ENCODE assay signal across 21 cellular contexts in genomic region chr11:8387693-8388092, GRCh38.
"Had no signal": no experiment of that assay in that cellular context is flagged by ENCODE, and none has a peak within 500 bp of the region (broad histone marks: within the 10 kb centered on the region; RNA-seq: fewer than 3 reads in every experiment).

No MANE protein-coding gene starts in this region.

- H3K27me3 ChIP-seq: MG63, SJSA1 had no signal

- H3K9me3 ChIP-seq: MG63, SJSA1 had no signal

- DNase-seq: IMR-90, Karpas-422, KG1, MG63, NCI-H1092 treated with DMSO at 0.1 percent for 48 hours, NCI-H1436, NCI-H187, NCI-H2029, NCI-H2081 treated with DMSO at 0.1 percent for 48 hours, NCI-H2171, NCI-H226, NCI-H446, NCI-H510A, NCI-H524 treated with DMSO at 0.1 percent for 48 hours, NCI-H69, NCI-H774, Right ventricle myocardium superior, RPMI8226, SIG-M5 had no signal

- H3K36me3 ChIP-seq: MG63, SJSA1 had no signal

- H3K4me1 ChIP-seq: SJSA1 had no signal

- H3K27ac ChIP-seq: SJSA1, SK-N-MC had no signal

- H3K4me3 ChIP-seq: MG63, SJSA1, SK-N-MC had no signal
